ENCODE assay signal across 16 cellular contexts in the genomic region with DNA sequence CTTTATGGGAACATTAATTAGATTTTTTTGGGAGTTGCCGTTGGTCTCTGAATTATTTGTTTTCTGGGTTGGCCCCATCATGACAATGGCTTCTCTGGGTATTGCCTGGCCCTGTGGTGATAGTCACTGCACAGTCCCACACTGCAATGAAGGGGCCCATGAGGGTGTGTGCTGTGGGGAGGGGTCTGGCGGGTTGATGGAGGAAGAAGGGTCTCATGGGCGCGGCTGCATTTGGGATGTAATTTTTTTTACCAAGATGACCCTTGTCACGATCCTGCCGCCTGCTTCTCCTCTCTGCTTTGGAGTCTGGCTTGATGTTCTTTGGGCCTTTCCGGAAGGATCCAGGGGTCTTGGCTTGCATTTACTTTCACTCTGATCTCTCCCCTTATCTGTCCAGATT. TPM values are rescaled to one million over a fixed set of nuclear protein-coding genes. Genes with fewer than 3 reads are reported as not detected.
A peak's percentile ranks its signal among the peaks of the same experiment; 100 is the strongest.
DNase-seq lines count a peak whose midpoint lies in the region; ATAC-seq and TF ChIP-seq lines count a peak whose summit lies in the region.
"Had no signal": no experiment of that assay in that cellular context is flagged by ENCODE, and none has a peak within 500 bp of the region (broad histone marks: within the 10 kb centered on the region; RNA-seq: fewer than 3 reads in every experiment).

No MANE protein-coding gene starts in this region.

- H3K27me3 ChIP-seq in colonic mucosa, result no peaks in the 10 kb centered on the region
- H3K27me3 ChIP-seq: BE2C had no signal

- POLR2A ChIA-PET in MCF 10A (lab: Yijun Ruan, JAX), result no interaction called here

- peak; percentile 5 for ATAC-seq in mucosa of descending colon
- no peak for ATAC-seq in sciatic nerve

- no peaks in the 10 kb centered on the region for H3K9me3 Mint-ChIP-seq in MCF 10A (ENCODE audit: unreplicated experiment)
- no peaks in the 10 kb centered on the region for H3K9me3 Mint-ChIP-seq in activated T-cell treated with anti-CD3 and anti-CD28 coated beads, Interleukin-2, amount 50 U/mL, for 24 hours
- H3K9me3 Mint-ChIP-seq: CD4-positive, CD25-positive, alpha-beta regulatory T cell; CD8-positive, alpha-beta memory T cell had no signal

- H3K27ac Mint-ChIP-seq in MCF 10A (ENCODE audit: low read depth, unreplicated experiment), result no peak overlapping the region
- no peak overlapping the region for H3K27ac Mint-ChIP-seq in activated T-cell treated with anti-CD3 and anti-CD28 coated beads, Interleukin-2, amount 50 U/mL, for 24 hours
- H3K27ac Mint-ChIP-seq: CD4-positive, CD25-positive, alpha-beta regulatory T cell; CD8-positive, alpha-beta memory T cell had no signal

- intact Hi-C loops in colonic mucosa (cut with DNase I), result no loop called here
- intact Hi-C loops in mucosa of descending colon (cut with DNase I, micrococcal nuclease), result no loop called here
- intact Hi-C loops in sciatic nerve (cut with DNase I), result no loop called here
- intact Hi-C loops in MCF 10A (cut with micrococcal nuclease), result no loop called here

- no peaks in the 10 kb centered on the region for H3K36me3 ChIP-seq in colonic mucosa
- H3K36me3 ChIP-seq in mucosa of descending colon (ENCODE audit: low read depth), result no peaks in the 10 kb centered on the region
- H3K36me3 ChIP-seq: BE2C, HAP-1 had no signal

- H3K4me3 Mint-ChIP-seq in MCF 10A (ENCODE audit: unreplicated experiment), result no peak overlapping the region
- H3K4me3 Mint-ChIP-seq in activated T-cell treated with anti-CD3 and anti-CD28 coated beads, Interleukin-2, amount 50 U/mL, for 24 hours, result no peak overlapping the region
- H3K4me3 Mint-ChIP-seq: CD4-positive, CD25-positive, alpha-beta regulatory T cell; CD8-positive, alpha-beta memory T cell had no signal

- peaks cover 35% of the 10 kb centered on the region for H3K4me1 ChIP-seq in colonic mucosa
- peaks cover 77% of the 10 kb centered on the region for H3K4me1 ChIP-seq in mucosa of descending colon (ENCODE audit: low read depth)

- no TSS peak for BruUV-seq in MCF 10A (replicated peaks; lab: Mats Ljungman, UMichigan)

- peak overlapping the region in 1 of 2 donors; percentile 53 for H3K9ac ChIP-seq in colonic mucosa (ENCODE audit: low read depth in 2 of 2, low read length in 2 of 2)
- H3K9ac ChIP-seq: GM23248 had no signal

- H3K27ac ChIP-seq in VCaP, result peak overlapping the region; percentile 26; the same call in 1 of the 2 replicates
- peak overlapping the region; percentile 77 for H3K27ac ChIP-seq in colonic mucosa
- H3K27ac ChIP-seq: GM23248, HL-60 had no signal

- no peak for TF ChIP-seq CTCF in VCaP (conservative IDR thresholded peaks at IDR 0.05)
- TF ChIP-seq CTCF in colonic mucosa (IDR thresholded peaks at IDR 0.05), result no peak
- TF ChIP-seq CTCF in mucosa of descending colon (IDR thresholded peaks at IDR 0.05), result no peak
- no peak for TF ChIP-seq CTCF in MCF 10A (IDR thresholded peaks at IDR 0.05; ENCODE audit: unreplicated experiment)

- CTCF ChIA-PET in MCF 10A (lab: Yijun Ruan, JAX), result no interaction called here

- DNase-seq in colonic mucosa (no peak), mucosa of descending colon (peak in 2 of 3 donors; percentile 47 to 51), sciatic nerve (ENCODE audit: low spot score) (no peak), MCF 10A (ENCODE audit: unreplicated experiment) (no peak)
- no peak for DNase-seq in activated T-cell treated with anti-CD3 and anti-CD28 coated beads, Interleukin-2, amount 50 U/mL, for 24 hours
- DNase-seq: ACHN; BE2C; C1 segment of cervical spinal cord; CD4-positive, CD25-positive, alpha-beta regulatory T cell; CD8-positive, alpha-beta memory T cell; COR-L47; GM23248 had no signal

- peaks cover 22% of the 10 kb centered on the region for H3K4me1 Mint-ChIP-seq in MCF 10A (ENCODE audit: insufficient read depth, unreplicated experiment)
- H3K4me1 Mint-ChIP-seq in activated T-cell treated with anti-CD3 and anti-CD28 coated beads, Interleukin-2, amount 50 U/mL, for 24 hours (ENCODE audit: low read depth), result peaks cover 5% of the 10 kb centered on the region

- H3K4me3 ChIP-seq in colonic mucosa (no peak overlapping the region), mucosa of descending colon (no peak overlapping the region)
- H3K4me3 ChIP-seq: GM23248, HAP-1 had no signal

- peaks cover 15% of the 10 kb centered on the region for H3K27me3 Mint-ChIP-seq in MCF 10A (ENCODE audit: insufficient read depth, unreplicated experiment)
- H3K27me3 Mint-ChIP-seq in activated T-cell treated with anti-CD3 and anti-CD28 coated beads, Interleukin-2, amount 50 U/mL, for 24 hours, result peaks cover 21% of the 10 kb centered on the region

- no peaks in the 10 kb centered on the region for H3K9me3 ChIP-seq in colonic mucosa
- H3K9me3 ChIP-seq in mucosa of descending colon, result no peaks in the 10 kb centered on the region
- H3K9me3 ChIP-seq: BE2C, HAP-1 had no signal

- no peaks in the 10 kb centered on the region for H3K36me3 Mint-ChIP-seq in MCF 10A (ENCODE audit: insufficient read depth, unreplicated experiment)
- H3K36me3 Mint-ChIP-seq in activated T-cell treated with anti-CD3 and anti-CD28 coated beads, Interleukin-2, amount 50 U/mL, for 24 hours (ENCODE audit: low read depth), result no peaks in the 10 kb centered on the region
- H3K36me3 Mint-ChIP-seq: CD4-positive, CD25-positive, alpha-beta regulatory T cell; CD8-positive, alpha-beta memory T cell had no signal

RNA-seq across cellular contexts. Expression of gene WNK2, which starts 44.1 kb away (rescaled TPM):
- 100 to 1,000 TPM; 161 to 238 TPM for total RNA-seq in colonic mucosa
- total RNA-seq in mucosa of descending colon, result 100 to 1,000 TPM; 175 to 276 (median 201) TPM
- total RNA-seq in sciatic nerve, result 6.6 TPM
- total RNA-seq in MCF 10A (2022), result 0.07 and 0.29 TPM in 2 replicates
- total RNA-seq: GM23248, HT1080 had no signal

Comparison
In these comparisons a context has a peak if more than half of its experiments do, and no peak if none do; other contexts are left out.
1. DNase-seq: peak in mucosa of descending colon (2 of 3); none in colonic mucosa (single experiment), sciatic nerve (single experiment), MCF 10A (single experiment) and activated T-cell treated with anti-CD3 and anti-CD28 coated beads, Interleukin-2, amount 50 U/mL, for 24 hours (single experiment).
2. RNA of gene WNK2, which starts 44.1 kb away (total RNA-seq): 161 to 238 TPM in colonic mucosa and 175 to 276 TPM in mucosa of descending colon; 6.6 TPM in sciatic nerve (single experiment) and 0.07 to 0.29 TPM in MCF 10A; every median in the first group is over 10 times any median in the second.